Comparison of ENCODE assay signal across 14 cellular contexts in the genomic region with DNA sequence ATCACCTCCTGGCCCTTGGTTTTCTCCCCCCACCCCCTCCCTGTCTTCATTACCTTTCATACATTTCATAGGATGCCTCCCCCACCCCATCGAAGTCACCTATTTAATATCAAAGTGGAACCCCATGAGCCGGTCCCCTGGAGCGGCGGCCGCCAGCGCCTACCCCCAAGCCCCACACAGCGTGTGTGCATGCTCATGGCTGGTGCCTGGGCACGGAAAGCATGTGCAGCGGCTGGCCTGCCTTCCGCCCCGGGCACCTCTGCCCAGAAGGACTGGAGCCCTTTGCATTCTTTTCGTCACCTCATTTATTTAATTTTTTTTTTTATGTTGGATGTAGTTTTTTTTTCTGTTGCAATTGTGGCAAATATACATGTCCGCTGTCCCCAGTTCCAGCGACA.
"Had no signal": no experiment of that assay in that cellular context is flagged by ENCODE, and none has a peak within 500 bp of the region (broad histone marks: within the 10 kb centered on the region; RNA-seq: fewer than 3 reads in every experiment).

No MANE protein-coding gene starts in this region.

- H3K36me3 Mint-ChIP-seq: activated naive CD8-positive, alpha-beta T cell; natural killer cell had no signal

- DNase-seq: activated gamma-delta T cell; activated T-cell treated with anti-CD3 and anti-CD28 coated beads for 4 hours; brain microvascular endothelial cell; mammary epithelial cell; natural killer cell; occipital lobe; stimulated activated CD4-positive, alpha-beta T cell treated with anti-CD3 and anti-CD28 coated beads, Interleukin-12 subunit alpha, Interleukin-12 subunit beta, amount 100 ng/mL, for 4 hours; stimulated activated naive CD4-positive, alpha-beta T cell treated with Interleukin-2 at 50 U/mL for 16 hours had no signal

- H3K36me3 ChIP-seq: brain microvascular endothelial cell had no signal

- H3K27me3 ChIP-seq: brain microvascular endothelial cell, sigmoid colon had no signal

- ATAC-seq: esophagus mucosa, natural killer cell had no signal

- H3K4me3 Mint-ChIP-seq: activated naive CD8-positive, alpha-beta T cell; natural killer cell; T-helper 2 cell treated with Interferon-gamma antibody and Interleukin-4, amounts not matched to agents 5 μg/mL and 100 μg/mL, for 36 hours had no signal

- H3K9me3 Mint-ChIP-seq: natural killer cell; T-helper 2 cell treated with Interferon-gamma antibody and Interleukin-4, amounts not matched to agents 5 μg/mL and 100 μg/mL, for 36 hours had no signal

- H3K27ac Mint-ChIP-seq: activated naive CD8-positive, alpha-beta T cell; natural killer cell had no signal

- H3K4me3 ChIP-seq: psoas muscle, sigmoid colon had no signal

- H3K27me3 Mint-ChIP-seq: activated naive CD8-positive, alpha-beta T cell had no signal

- FAIRE-seq: endometrium had no signal

- H3K9me3 ChIP-seq: psoas muscle, sigmoid colon had no signal

- H3K27ac ChIP-seq: brain microvascular endothelial cell, sigmoid colon had no signal
